ENCODE assay signal across 29 cellular contexts in the genomic region with DNA sequence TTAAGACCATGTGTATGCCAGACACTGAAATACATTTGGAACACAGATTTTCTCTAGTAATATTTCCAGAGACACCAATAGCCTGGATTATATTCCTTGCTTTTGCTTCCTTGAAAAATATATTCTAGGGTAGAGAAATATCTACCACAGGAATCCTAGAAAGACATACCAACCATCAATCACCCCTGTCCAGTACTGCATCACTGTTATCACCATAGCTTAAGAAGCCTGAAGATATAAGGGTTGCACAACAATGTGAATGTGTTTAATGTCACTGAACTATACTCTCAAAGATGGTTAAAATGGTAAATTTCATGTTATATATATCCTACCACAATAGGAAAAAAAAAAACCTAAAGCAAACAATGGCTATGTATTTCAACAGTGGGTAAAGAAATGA.
"Had no signal": no experiment of that assay in that cellular context is flagged by ENCODE, and none has a peak within 500 bp of the region (broad histone marks: within the 10 kb centered on the region; RNA-seq: fewer than 3 reads in every experiment).

No MANE protein-coding gene starts in this region.

- H3K4me3 Mint-ChIP-seq: activated CD4-positive, alpha-beta memory T cell treated with anti-CD3 and anti-CD28 coated beads for 36 hours; activated CD4-positive, alpha-beta T cell treated with anti-CD3 and anti-CD28 coated beads for 36 hours; activated CD4-positive, alpha-beta T cell treated with anti-CD3 and anti-CD28 coated beads, Interleukin-2, amount 10 ng/mL, durations not matched to agents 24 days and 14 days; activated CD8-positive, alpha-beta memory T cell treated with anti-CD3 and anti-CD28 coated beads, Interleukin-2, amount 10 ng/mL, durations not matched to agents 7 days and 5 days; activated CD8-positive, alpha-beta T cell treated with anti-CD3 and anti-CD28 coated beads, Interleukin-2, amount 10 ng/mL, durations not matched to agents 7 days and 5 days; activated naive CD4-positive, alpha-beta T cell treated with anti-CD3 and anti-CD28 coated beads, Interleukin-2, amount 10 ng/mL, durations not matched to agents 7 days and 5 days; activated naive CD8-positive, alpha-beta T cell treated with anti-CD3 and anti-CD28 coated beads, Interleukin-2, amount 10 ng/mL, durations not matched to agents 7 days and 5 days; activated T-helper 1 cell treated with anti-CD3 and anti-CD28 coated beads, Interleukin-12 subunit alpha, Interleukin-12 subunit beta, Interleukin-2, Interleukin-4 antibody, amounts not matched to agents 30 ng/mL and 10 ng/mL and 1 ng/mL, durations not matched to agents 14 hours and 24 hours and 36 hours; effector memory CD8-positive, alpha-beta T cell had no signal

- H3K4me1 Mint-ChIP-seq: activated CD4-positive, alpha-beta T cell treated with anti-CD3 and anti-CD28 coated beads for 36 hours; activated CD4-positive, alpha-beta T cell treated with anti-CD3 and anti-CD28 coated beads, Interleukin-2, amount 10 ng/mL, durations not matched to agents 24 days and 14 days; activated CD8-positive, alpha-beta memory T cell treated with anti-CD3 and anti-CD28 coated beads, Interleukin-2, amount 10 ng/mL, durations not matched to agents 7 days and 5 days; activated naive CD4-positive, alpha-beta T cell treated with anti-CD3 and anti-CD28 coated beads, Interleukin-2, amount 10 ng/mL, durations not matched to agents 7 days and 5 days had no signal

- H3K27me3 Mint-ChIP-seq: activated CD4-positive, alpha-beta memory T cell treated with anti-CD3 and anti-CD28 coated beads for 36 hours; activated CD4-positive, alpha-beta T cell treated with anti-CD3 and anti-CD28 coated beads for 36 hours; activated CD4-positive, alpha-beta T cell treated with anti-CD3 and anti-CD28 coated beads, Interleukin-2, amount 10 ng/mL, durations not matched to agents 24 days and 14 days; activated CD8-positive, alpha-beta memory T cell treated with anti-CD3 and anti-CD28 coated beads, Interleukin-2, amount 10 ng/mL, durations not matched to agents 7 days and 5 days; activated naive CD8-positive, alpha-beta T cell treated with anti-CD3 and anti-CD28 coated beads, Interleukin-2, amount 10 ng/mL, durations not matched to agents 7 days and 5 days; effector memory CD8-positive, alpha-beta T cell had no signal

- DNase-seq: activated CD4-positive, alpha-beta memory T cell treated with anti-CD3 and anti-CD28 coated beads for 36 hours; activated CD4-positive, alpha-beta T cell treated with anti-CD3 and anti-CD28 coated beads for 36 hours; activated CD4-positive, alpha-beta T cell treated with anti-CD3 and anti-CD28 coated beads, Interleukin-2, amount 10 ng/mL, durations not matched to agents 24 days and 14 days; activated CD4-positive, CD25-positive, alpha-beta regulatory T cell; activated CD4-positive, CD25-positive, alpha-beta regulatory T cell treated with anti-CD3 and anti-CD28 coated beads, Interleukin-2, amount 50 U/mL, for 72 hours; activated CD8-positive, alpha-beta memory T cell treated with anti-CD3 and anti-CD28 coated beads, Interleukin-2, amount 10 ng/mL, durations not matched to agents 7 days and 5 days; activated CD8-positive, alpha-beta memory T cell treated with anti-CD3 and anti-CD28 coated beads, Interleukin-2, amount 50 U/mL, for 4 hours; activated CD8-positive, alpha-beta T cell treated with anti-CD3 and anti-CD28 coated beads, Interleukin-2, amount 10 ng/mL, durations not matched to agents 7 days and 5 days; activated effector memory CD4-positive, alpha-beta T cell treated with anti-CD3 and anti-CD28 coated beads, Interleukin-2, amount 50 U/mL, for 16 hours; activated naive CD4-positive, alpha-beta T cell treated with anti-CD3 and anti-CD28 coated beads, Interleukin-2, amount 10 ng/mL, durations not matched to agents 7 days and 5 days; activated naive CD8-positive, alpha-beta T cell treated with anti-CD3 and anti-CD28 coated beads, Interleukin-2, amount 10 ng/mL, durations not matched to agents 7 days and 5 days; activated T-cell treated with anti-CD3 and anti-CD28 coated beads, Interleukin-2, amount 50 U/mL, for 1 hour; activated T-cell treated with anti-CD3 and anti-CD28 coated beads, Interleukin-2, amount 50 U/mL, for 48 hours; amniotic stem cell; anterior cingulate cortex; body of pancreas; caudate nucleus; cortex of kidney; dermis blood vessel endothelial cell; effector CD4-positive, alpha-beta T cell; effector memory CD8-positive, alpha-beta T cell; erythroblast; foreskin fibroblast; head of caudate nucleus; T-helper 2 cell had no signal

- H3K4me3 ChIP-seq: body of pancreas, esophagus muscularis mucosa had no signal

- H3K36me3 Mint-ChIP-seq: activated naive CD4-positive, alpha-beta T cell treated with anti-CD3 and anti-CD28 coated beads, Interleukin-2, amount 50 U/mL, for 72 hours had no signal

- H3K9me3 Mint-ChIP-seq: activated CD4-positive, alpha-beta memory T cell treated with anti-CD3 and anti-CD28 coated beads for 36 hours; activated naive CD4-positive, alpha-beta T cell treated with anti-CD3 and anti-CD28 coated beads, Interleukin-2, amount 10 ng/mL, durations not matched to agents 7 days and 5 days; activated naive CD4-positive, alpha-beta T cell treated with anti-CD3 and anti-CD28 coated beads, Interleukin-2, amount 50 U/mL, for 72 hours; activated naive CD8-positive, alpha-beta T cell treated with anti-CD3 and anti-CD28 coated beads, Interleukin-2, amount 10 ng/mL, durations not matched to agents 7 days and 5 days; activated T-helper 1 cell treated with anti-CD3 and anti-CD28 coated beads, Interleukin-12 subunit alpha, Interleukin-12 subunit beta, Interleukin-2, Interleukin-4 antibody, amounts not matched to agents 30 ng/mL and 10 ng/mL and 1 ng/mL, durations not matched to agents 14 hours and 24 hours and 36 hours; activated T-helper 2 cell treated with anti-CD3 and anti-CD28 coated beads, Interferon-gamma antibody, Interleukin-2, Interleukin-4, amounts not matched to agents 10 μg/mL and 5 μg/mL and 100 μg/mL, durations not matched to agents 14 hours and 24 hours and 36 hours had no signal

- H3K27ac Mint-ChIP-seq: activated CD4-positive, alpha-beta memory T cell treated with anti-CD3 and anti-CD28 coated beads for 36 hours; activated CD4-positive, alpha-beta T cell treated with anti-CD3 and anti-CD28 coated beads for 36 hours; activated CD4-positive, alpha-beta T cell treated with anti-CD3 and anti-CD28 coated beads, Interleukin-2, amount 10 ng/mL, durations not matched to agents 24 days and 14 days; activated CD8-positive, alpha-beta memory T cell treated with anti-CD3 and anti-CD28 coated beads, Interleukin-2, amount 10 ng/mL, durations not matched to agents 7 days and 5 days; activated CD8-positive, alpha-beta T cell treated with anti-CD3 and anti-CD28 coated beads, Interleukin-2, amount 10 ng/mL, durations not matched to agents 7 days and 5 days; activated naive CD4-positive, alpha-beta T cell treated with anti-CD3 and anti-CD28 coated beads, Interleukin-2, amount 10 ng/mL, durations not matched to agents 7 days and 5 days; activated naive CD4-positive, alpha-beta T cell treated with anti-CD3 and anti-CD28 coated beads, Interleukin-2, amount 50 U/mL, for 72 hours; activated naive CD8-positive, alpha-beta T cell treated with anti-CD3 and anti-CD28 coated beads, Interleukin-2, amount 10 ng/mL, durations not matched to agents 7 days and 5 days; activated T-helper 1 cell treated with anti-CD3 and anti-CD28 coated beads, Interleukin-12 subunit alpha, Interleukin-12 subunit beta, Interleukin-2, Interleukin-4 antibody, amounts not matched to agents 30 ng/mL and 10 ng/mL and 1 ng/mL, durations not matched to agents 14 hours and 24 hours and 36 hours; activated T-helper 2 cell treated with anti-CD3 and anti-CD28 coated beads, Interferon-gamma antibody, Interleukin-2, Interleukin-4, amounts not matched to agents 10 μg/mL and 5 μg/mL and 100 μg/mL, durations not matched to agents 14 hours and 24 hours and 36 hours; effector memory CD8-positive, alpha-beta T cell had no signal
